10 cellular contexts compared by ENCODE assay signal in the genomic region with DNA sequence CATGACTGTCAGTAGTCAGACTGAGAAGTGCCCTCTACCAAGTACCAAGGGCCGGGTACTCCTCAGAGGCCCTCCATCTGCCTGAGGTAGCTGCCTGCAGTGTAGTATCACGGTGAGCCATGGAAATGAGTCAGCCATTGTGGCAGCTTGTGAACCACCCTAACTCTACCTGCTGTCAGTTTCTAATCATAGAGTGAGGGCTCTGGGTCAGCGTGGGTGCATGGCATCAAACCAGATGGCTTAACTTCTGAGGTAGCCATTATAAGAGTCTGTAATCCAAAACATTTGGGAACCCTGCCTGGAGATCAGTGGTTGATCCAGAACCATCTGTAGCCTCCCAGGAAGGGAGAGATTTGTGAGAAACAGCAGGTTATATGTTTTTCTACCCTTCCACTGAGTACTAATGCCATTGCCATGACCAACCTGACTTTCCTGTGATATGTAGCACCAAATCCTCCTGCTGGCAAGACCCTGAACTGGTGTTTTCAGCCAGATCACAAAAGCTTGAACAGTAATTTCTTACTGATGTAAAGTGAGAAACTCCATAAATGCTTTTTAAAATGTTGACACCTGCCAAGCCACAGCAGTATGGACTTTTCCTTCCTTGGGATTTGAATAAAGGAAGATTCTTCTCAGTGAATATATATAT. TPM values are rescaled to one million over a fixed set of nuclear protein-coding genes. Genes with fewer than 3 reads are reported as not detected.
DNase-seq lines count a peak whose midpoint lies in the region; ATAC-seq, FAIRE-seq and TF ChIP-seq lines count a peak whose summit lies in the region.
"Had no signal": no experiment of that assay in that cellular context is flagged by ENCODE, and none has a peak within 500 bp of the region (broad histone marks: within the 10 kb centered on the region; RNA-seq: fewer than 3 reads in every experiment).

No MANE protein-coding gene starts in this region.

- H3K4me3 ChIP-seq in lung (no peak overlapping the region), aorta (ENCODE audit: low read length in 2 of 2) (no peak overlapping the region)

- intact Hi-C loops in aorta (cut with DNase I) = no loop called here

- H3K4me1 ChIP-seq in lung (ENCODE audit: control insufficient read depth in 2 of 2, insufficient read depth in 2 of 2, low read length in 2 of 2) (peaks cover 9 to 16% of the 10 kb centered on the region in 2 donors), aorta (ENCODE audit: control insufficient read depth in 1 of 2, insufficient read depth in 2 of 2, low read length in 2 of 2) (peaks cover 4 to 10% of the 10 kb centered on the region in 2 donors)

- 71 to 91% methylated on average over 3 of the region's 3 CpGs for WGBS in lung, 2 donors
- WGBS in aorta, 2 donors = 55 to 68% methylated on average over 3 of the region's 3 CpGs

- TF ChIP-seq CTCF in D721Med (IDR thresholded peaks at IDR 0.05; ENCODE audit: insufficient read depth, missing control alignments) (peak; percentile 18), lung (IDR thresholded peaks at IDR 0.05; ENCODE audit: control extremely low read depth, extremely low read depth) (no peak)

- H3K9me3 ChIP-seq in lung (ENCODE audit: control insufficient read depth in 2 of 2, insufficient read depth in 1 of 2, low read length in 1 of 2) (no peaks in the 10 kb centered on the region), aorta (ENCODE audit: control insufficient read depth, low read length) (no peaks in the 10 kb centered on the region)

- H3K36me3 ChIP-seq in lung (ENCODE audit: control insufficient read depth in 2 of 2, insufficient read depth in 2 of 2, low read length in 2 of 2) (peaks cover 14 to 16% of the 10 kb centered on the region in 2 donors), aorta (ENCODE audit: control insufficient read depth in 1 of 2, insufficient read depth in 2 of 2, low read length in 1 of 2) (peaks cover 0 to 11% of the 10 kb centered on the region in 2 donors)

- FAIRE-seq in D721Med (lab: Jason Lieb, UNC) (no peak), GM19239 (lab: Jason Lieb, UNC) (no peak)
- FAIRE-seq: endometrium had no signal

- no peak for DNase-seq in D721Med (ENCODE audit: insufficient read length, low spot score)
- DNase-seq in HT1080 (ENCODE audit: low read depth) = peak; percentile 62
- DNase-seq in caudate nucleus (lab: John Stamatoyannopoulos, UW) = peak in 2 of 61 donors; percentile 42 to 95
- DNase-seq in lung (ENCODE audit: low spot score) = no peak
- no peak for DNase-seq in aorta
- DNase-seq in GM19239 (ENCODE audit: insufficient read length, low spot score) = no peak
- no peak for DNase-seq in DMS153 treated with DMSO at 0.1 percent for 48 hours (lab: John Stamatoyannopoulos, UW; ENCODE audit: unreplicated experiment)
- DNase-seq: MV-4-11 had no signal

- H3K27ac ChIP-seq in caudate nucleus (ENCODE audit: low read depth, low read length) = peak overlapping the region; percentile 18
- H3K27ac ChIP-seq in lung (ENCODE audit: low read depth in 1 of 2, low read length in 1 of 2) = peak overlapping the region; percentile 60 to 67
- peak overlapping the region in 1 of 2 donors; percentile 45 for H3K27ac ChIP-seq in aorta (ENCODE audit: low read depth in 1 of 2, low read length in 2 of 2)

- ATAC-seq in lung (ENCODE audit: insufficient read depth, low FRiP score) (no peak), aorta (ENCODE audit: low FRiP score) (no peak), HG02678 (IDR thresholded peaks at IDR 0.05; ENCODE audit: unreplicated experiment) (no peak)

- H3K27me3 ChIP-seq in lung (ENCODE audit: control insufficient read depth, insufficient read depth) (no peaks in the 10 kb centered on the region), aorta (ENCODE audit: control insufficient read depth in 1 of 2, insufficient read depth in 2 of 2, low read length in 1 of 2) (no peaks in the 10 kb centered on the region)

RNA-seq across cellular contexts. Expression of gene ABHD2, which starts 38.9 kb away (rescaled TPM):
- total RNA-seq in HT1080 (2014; rRNA removed; shearing (Covaris generic)) = 68.0 and 77.6 TPM in 2 replicates
- polyA plus RNA-seq in HT1080 (2015; cell fraction: cytosol; rRNA removed) = 22.7 and 33.2 TPM in 2 replicates
- 73.7 and 81.1 TPM in 2 replicates for polyA plus RNA-seq in HT1080 (2015; cell fraction: nucleus; rRNA removed)
- total RNA-seq in lung (100 to 1,000 TPM in 1 of 2 donors, 10 to 100 TPM in 1; 77.2 to 200 TPM), aorta (100 to 1,000 TPM; 135 to 221 TPM)
- polyA plus RNA-seq in lung (10 to 100 TPM; 11.7 to 41.5 TPM), aorta (10 to 100 TPM in 1 of 2 donors, 1 to 10 TPM in 1; 9.1 to 29.9 TPM)
